11 cellular contexts compared by ENCODE assay signal in the genomic region with DNA sequence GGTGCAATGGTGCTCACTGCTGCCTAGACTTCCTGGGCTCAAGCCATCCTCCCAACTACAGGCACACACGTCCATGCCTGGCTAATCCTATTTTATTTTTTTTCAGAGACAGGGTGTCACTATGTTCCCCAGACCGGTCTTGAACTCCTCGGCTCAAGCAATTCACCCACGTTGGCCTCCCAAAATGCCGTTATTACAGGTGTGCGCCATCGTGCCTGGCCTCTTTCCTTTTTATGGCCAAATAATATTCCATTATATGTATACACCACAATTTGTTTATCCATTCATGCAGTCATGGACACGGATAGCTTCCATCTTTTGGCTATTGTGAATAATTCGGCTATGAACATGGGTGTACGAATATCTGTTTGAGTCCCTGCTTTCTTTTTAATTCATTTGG. TPM values are rescaled to one million over a fixed set of nuclear protein-coding genes. Genes with fewer than 3 reads are reported as not detected.
A peak's percentile ranks its signal among the peaks of the same experiment; 100 is the strongest.
DNase-seq lines count a peak whose midpoint lies in the region; ATAC-seq and TF ChIP-seq lines count a peak whose summit lies in the region.
"Had no signal": no experiment of that assay in that cellular context is flagged by ENCODE, and none has a peak within 500 bp of the region (broad histone marks: within the 10 kb centered on the region; RNA-seq: fewer than 3 reads in every experiment).

No MANE protein-coding gene starts in this region.

- peaks cover 19% of the 10 kb centered on the region for H3K4me1 Mint-ChIP-seq in CD8-positive, alpha-beta T cell (ENCODE audit: low read depth)
- H3K4me1 Mint-ChIP-seq in chondrocyte (ENCODE audit: low read depth) (peaks cover 18% of the 10 kb centered on the region), neural progenitor cell (peaks cover 16% of the 10 kb centered on the region)

- H4K20me1 ChIP-seq in neural progenitor cell (ENCODE audit: low read depth), result peaks cover 6% of the 10 kb centered on the region

- no peak for TF ChIP-seq CTCF in CD8-positive, alpha-beta T cell (IDR thresholded peaks at IDR 0.05)
- TF ChIP-seq CTCF in chondrocyte (IDR thresholded peaks at IDR 0.05), result no peak
- no peak for TF ChIP-seq CTCF in neural progenitor cell (IDR thresholded peaks at IDR 0.05)

- H3K36me3 ChIP-seq in CD8-positive, alpha-beta T cell (ENCODE audit: insufficient read depth, low read length), result no peaks in the 10 kb centered on the region
- H3K36me3 ChIP-seq in KOPT-K1 (ENCODE audit: insufficient read depth, low read length) (peaks cover 16% of the 10 kb centered on the region), neural progenitor cell (peaks cover 6% of the 10 kb centered on the region)

- no peak for ATAC-seq in CD8-positive, alpha-beta T cell
- no peak for ATAC-seq in GM19455 (IDR thresholded peaks at IDR 0.05; ENCODE audit: unreplicated experiment)

- H3K9ac ChIP-seq in neural progenitor cell, result no peak overlapping the region

- CTCF ChIA-PET in CD8-positive, alpha-beta T cell (lab: Charles Lee), result interaction anchor here (0.7 kb wide), 1 partner anchor 301 kb away, joined by 3 read pairs; no protein-coding TSS in a partner anchor

- DNase-seq in CD8-positive, alpha-beta T cell, result no peak
- no peak for DNase-seq in chondrocyte (ENCODE audit: low spot score)
- no peak for DNase-seq in neural progenitor cell (ENCODE audit: low spot score)
- no peak for DNase-seq in NCI-H2196 treated with DMSO at 0.1 percent for 48 hours (lab: John Stamatoyannopoulos, UW; ENCODE audit: unreplicated experiment)
- no peak for DNase-seq in GDM1 (lab: John Stamatoyannopoulos, UW)
- DNase-seq in DMS114 treated with DMSO at 0.1 percent for 48 hours (lab: John Stamatoyannopoulos, UW; ENCODE audit: unreplicated experiment), result no peak
- DNase-seq: NCI-H2081, T1000 had no signal

- peaks cover 30% of the 10 kb centered on the region for H3K79me2 ChIP-seq in neural progenitor cell (ENCODE audit: low read depth)

- H3K36me3 Mint-ChIP-seq in CD8-positive, alpha-beta T cell, result peaks cover 22% of the 10 kb centered on the region
- H3K36me3 Mint-ChIP-seq in chondrocyte (ENCODE audit: low read depth) (peaks cover 1% of the 10 kb centered on the region), neural progenitor cell (peaks cover 12% of the 10 kb centered on the region)

- H3K4me2 ChIP-seq in neural progenitor cell, result peak overlapping the region; percentile 84

- peak overlapping the region; percentile 32 for H2AFZ ChIP-seq in neural progenitor cell (replicated peaks)

- no peaks in the 10 kb centered on the region for H3K27me3 ChIP-seq in CD8-positive, alpha-beta T cell (ENCODE audit: insufficient read depth, low read length)
- H3K27me3 ChIP-seq in neural progenitor cell, result no peaks in the 10 kb centered on the region

- H3K4me1 ChIP-seq in CD8-positive, alpha-beta T cell (ENCODE audit: insufficient read depth, low read length), result peaks cover 9% of the 10 kb centered on the region
- H3K4me1 ChIP-seq in neural progenitor cell, result peaks cover 9% of the 10 kb centered on the region

- no peaks in the 10 kb centered on the region for H3K9me3 ChIP-seq in CD8-positive, alpha-beta T cell (ENCODE audit: low read length)
- H3K9me3 ChIP-seq in KOPT-K1 (ENCODE audit: insufficient read depth, low read length, poor library complexity, severe bottlenecking) (no peaks in the 10 kb centered on the region), neural progenitor cell (ENCODE audit: low read depth) (no peaks in the 10 kb centered on the region)

- no peaks in the 10 kb centered on the region for H3K9me3 Mint-ChIP-seq in CD8-positive, alpha-beta T cell
- no peaks in the 10 kb centered on the region for H3K9me3 Mint-ChIP-seq in chondrocyte (ENCODE audit: low read depth)
- H3K9me3 Mint-ChIP-seq in neural progenitor cell, result no peaks in the 10 kb centered on the region

- peak overlapping the region; percentile 98 for H3K4me3 Mint-ChIP-seq in CD8-positive, alpha-beta T cell
- H3K4me3 Mint-ChIP-seq in chondrocyte (ENCODE audit: unreplicated experiment) (peak overlapping the region; percentile 98), neural progenitor cell (peak overlapping the region; percentile 98)

- H3F3A ChIP-seq in neural progenitor cell (ENCODE audit: low read depth), result peaks cover 10% of the 10 kb centered on the region

- H3K4me3 ChIP-seq in CD8-positive, alpha-beta T cell (ENCODE audit: low read depth, low read length), result no peak overlapping the region
- peak overlapping the region; percentile 89 for H3K4me3 ChIP-seq in neural progenitor cell

- H3K27ac Mint-ChIP-seq in CD8-positive, alpha-beta T cell, result peak overlapping the region; percentile 93
- H3K27ac Mint-ChIP-seq in chondrocyte (ENCODE audit: unreplicated experiment) (peak overlapping the region; percentile 98), neural progenitor cell (no peak overlapping the region)

- POLR2A ChIA-PET in CD8-positive, alpha-beta T cell (lab: Charles Lee), result interaction anchor here (0.6 to 1.7 kb wide), 4 partner anchors 65 to 274 kb away, joined by 3 to 4 read pairs (median 3); partner anchors contain the start of gene SFMBT1

- intact Hi-C loops in CD8-positive, alpha-beta T cell (cut with DNase I, micrococcal nuclease), result loop anchor here (2.0 to 10.0 kb wide), 2 partner anchors 65 to 123 kb away; partner anchors contain the start of genes SPCS1 (in 1 of the 2) and STIMATE (in 1 of the 2)

- no peak overlapping the region for H3K27ac ChIP-seq in CD8-positive, alpha-beta T cell (ENCODE audit: low read depth, low read length)
- H3K27ac ChIP-seq in KOPT-K1 (ENCODE audit: low read depth, low read length, poor library complexity, severe bottlenecking) (peak overlapping the region; percentile 84), neural progenitor cell (no peak overlapping the region)

- no peaks in the 10 kb centered on the region for H3K27me3 Mint-ChIP-seq in CD8-positive, alpha-beta T cell (ENCODE audit: low read depth)
- H3K27me3 Mint-ChIP-seq in chondrocyte (ENCODE audit: low read depth), result no peaks in the 10 kb centered on the region
- no peaks in the 10 kb centered on the region for H3K27me3 Mint-ChIP-seq in neural progenitor cell (ENCODE audit: insufficient read depth, low read depth)

RNA-seq across cellular contexts. Expression of gene NEK4, which starts 1.0 kb away (rescaled TPM):
- 1 to 10 TPM; 5.1 to 5.6 TPM for total RNA-seq in CD8-positive, alpha-beta T cell
- 11.3 to 15.6 TPM (median 11.6 TPM) in 3 replicates for total RNA-seq in chondrocyte
- 41.8 and 42.0 TPM in 2 replicates for total RNA-seq in neural progenitor cell (ENCODE audit: low replicate concordance)

RNA-seq across cellular contexts. Expression of gene ITIH1, which starts 5.7 kb away (rescaled TPM):
- total RNA-seq in CD8-positive, alpha-beta T cell, result not detected
- not detected in 3 replicates for total RNA-seq in chondrocyte
- not detected in 2 replicates for total RNA-seq in neural progenitor cell (ENCODE audit: low replicate concordance)
- total RNA-seq: ureter had no signal

RNA-seq across cellular contexts. Expression of gene ITIH3, which starts 22.9 kb away (rescaled TPM):
- not detected for total RNA-seq in CD8-positive, alpha-beta T cell
- total RNA-seq in chondrocyte, result 3.5 to 17.8 TPM (median 16.9 TPM) in 3 replicates
- not detected in 2 replicates for total RNA-seq in neural progenitor cell (ENCODE audit: low replicate concordance)

RNA-seq across cellular contexts. Expression of gene ITIH4, which starts 58.8 kb away (rescaled TPM):
- 10 to 100 TPM; 26.4 to 28.4 TPM for total RNA-seq in CD8-positive, alpha-beta T cell
- total RNA-seq in chondrocyte, result 5.2 to 8.3 TPM (median 6.3 TPM) in 3 replicates
- 1.1 and 2.4 TPM in 2 replicates for total RNA-seq in neural progenitor cell (ENCODE audit: low replicate concordance)
